ENCODE assay signal across 25 cellular contexts in genomic region chr13:42181381-42181953, GRCh38.
DNase-seq lines count a peak whose midpoint lies in the region; ATAC-seq and TF ChIP-seq lines count a peak whose summit lies in the region.
"Had no signal": no experiment of that assay in that cellular context is flagged by ENCODE, and none has a peak within 500 bp of the region (broad histone marks: within the 10 kb centered on the region; RNA-seq: fewer than 3 reads in every experiment).

No MANE protein-coding gene starts in this region.

- no peaks in the 10 kb centered on the region for H3K4me1 ChIP-seq in cardiac muscle cell (ENCODE audit: low read depth)
- no peaks in the 10 kb centered on the region for H3K4me1 ChIP-seq in left ventricle myocardium inferior
- H3K4me1 ChIP-seq: tibial artery had no signal

- no peak for TF ChIP-seq CTCF in cardiac muscle cell (IDR thresholded peaks at IDR 0.05; ENCODE audit: low read depth, low read length)
- no peak for TF ChIP-seq CTCF in left ventricle myocardium inferior (IDR thresholded peaks at IDR 0.05; ENCODE audit: borderline replicate concordance)
- TF ChIP-seq CTCF in VCaP (conservative IDR thresholded peaks at IDR 0.05), result no peak
- TF ChIP-seq CTCF in glutamatergic neuron (IDR thresholded peaks at IDR 0.05; ENCODE audit: partially characterized antibody, unreplicated experiment), result no peak

- H3K9me3 ChIP-seq in cardiac muscle cell (ENCODE audit: low read depth), result no peaks in the 10 kb centered on the region
- no peaks in the 10 kb centered on the region for H3K9me3 ChIP-seq in left ventricle myocardium inferior (replicated peaks)
- H3K9me3 ChIP-seq: tibial artery had no signal

- peaks cover 2% of the 10 kb centered on the region for H3K27me3 Mint-ChIP-seq in glutamatergic neuron (ENCODE audit: unreplicated experiment)
- H3K27me3 Mint-ChIP-seq: activated CD8-positive, alpha-beta memory T cell treated with anti-CD3 and anti-CD28 coated beads, Interleukin-2, amount 10 ng/mL, durations not matched to agents 7 days and 5 days; activated T-helper 17 cell treated with anti-CD3 and anti-CD28 coated beads, Interleukin-2, amount 50 U/mL, for 72 hours; CD4-positive, CD25-positive, alpha-beta regulatory T cell; IgD-negative memory B cell; progenitor cell of endocrine pancreas; stimulated activated naive B cell treated with anti-CD40 and anti-IgM and Interleukin-4, amounts not matched to agents 10 μg/mL and 1 μg/mL and 100 μg/mL, for 72 hours; T-cell had no signal

- DNase-seq in cardiac muscle cell (ENCODE audit: low read depth in 1 of 2, low spot score in 1 of 2) (peak; percentile 1 to 6), left ventricle myocardium inferior (no peak), glutamatergic neuron (peak; percentile 49)
- DNase-seq in stimulated activated naive CD4-positive, alpha-beta T cell treated with Interleukin-2 at 50 U/mL for 16 hours (lab: John Stamatoyannopoulos, UW), result no peak
- no peak for DNase-seq in activated naive CD4-positive, alpha-beta T cell (lab: John Stamatoyannopoulos, UW)
- DNase-seq: activated CD4-positive, alpha-beta T cell treated with anti-CD3 and anti-CD28 coated beads for 48 hours; activated CD8-positive, alpha-beta memory T cell treated with anti-CD3 and anti-CD28 coated beads, Interleukin-2, amount 10 ng/mL, durations not matched to agents 7 days and 5 days; brain microvascular endothelial cell; GM23248; MM.1S; NCI-H2029; NCI-H526 treated with DMSO at 0.1 percent for 48 hours; stimulated activated CD4-positive, alpha-beta T cell treated with anti-CD3 and anti-CD28 coated beads, Interleukin-2, amount 100 ng/mL, for 24 hours; stimulated activated naive B cell treated with anti-CD40 and anti-IgM and Interleukin-4, amounts not matched to agents 10 μg/mL and 1 μg/mL and 100 μg/mL, for 72 hours; tibial artery had no signal

- intact Hi-C loops in left ventricle myocardium inferior (cut with micrococcal nuclease), result no loop called here

- H3K27ac ChIP-seq in cardiac muscle cell (no peak overlapping the region), left ventricle myocardium inferior (replicated peaks) (no peak overlapping the region), VCaP (peak overlapping the region; percentile 19; the same call in 1 of the 2 replicates)
- H3K27ac ChIP-seq: brain microvascular endothelial cell, epithelial cell of prostate, GM23248, tibial artery had no signal

- H3K36me3 Mint-ChIP-seq in glutamatergic neuron (ENCODE audit: unreplicated experiment), result no peaks in the 10 kb centered on the region

- H3K9me3 Mint-ChIP-seq in glutamatergic neuron (ENCODE audit: unreplicated experiment), result peaks cover 9% of the 10 kb centered on the region
- H3K9me3 Mint-ChIP-seq: activated T-helper 17 cell treated with anti-CD3 and anti-CD28 coated beads, Interleukin-2, amount 50 U/mL, for 72 hours; stimulated activated naive B cell treated with anti-CD40 and anti-IgM and Interleukin-4, amounts not matched to agents 10 μg/mL and 1 μg/mL and 100 μg/mL, for 72 hours; T-cell had no signal

- no peak for ATAC-seq in HG02798 (IDR thresholded peaks at IDR 0.05; ENCODE audit: poor library complexity, unreplicated experiment)
- ATAC-seq: activated CD8-positive, alpha-beta memory T cell treated with anti-CD3 and anti-CD28 coated beads, Interleukin-2, amount 10 ng/mL, durations not matched to agents 7 days and 5 days; activated T-helper 17 cell treated with anti-CD3 and anti-CD28 coated beads, Interleukin-2, amount 50 U/mL, for 72 hours; GM12878; stimulated activated naive B cell treated with anti-CD40 and anti-IgM and Interleukin-4, amounts not matched to agents 10 μg/mL and 1 μg/mL and 100 μg/mL, for 72 hours; T-cell had no signal

- no peak overlapping the region for H3K4me3 ChIP-seq in cardiac muscle cell
- H3K4me3 ChIP-seq in left ventricle myocardium inferior, result no peak overlapping the region
- H3K4me3 ChIP-seq: GM12878, GM23248, tibial artery had no signal

- no peaks in the 10 kb centered on the region for H3K36me3 ChIP-seq in cardiac muscle cell
- peaks cover 11% of the 10 kb centered on the region for H3K36me3 ChIP-seq in left ventricle myocardium inferior

- no peak overlapping the region for H3K4me3 Mint-ChIP-seq in glutamatergic neuron (ENCODE audit: unreplicated experiment)
- H3K4me3 Mint-ChIP-seq: activated CD8-positive, alpha-beta memory T cell treated with anti-CD3 and anti-CD28 coated beads, Interleukin-2, amount 10 ng/mL, durations not matched to agents 7 days and 5 days; activated T-helper 17 cell treated with anti-CD3 and anti-CD28 coated beads, Interleukin-2, amount 50 U/mL, for 72 hours; CD4-positive, CD25-positive, alpha-beta regulatory T cell; IgD-negative memory B cell; mesothelial cell of epicardium; stimulated activated naive B cell treated with anti-CD40 and anti-IgM and Interleukin-4, amounts not matched to agents 10 μg/mL and 1 μg/mL and 100 μg/mL, for 72 hours; T-cell had no signal

- H3K27ac Mint-ChIP-seq in glutamatergic neuron (ENCODE audit: unreplicated experiment), result peak overlapping the region; percentile 94
- H3K27ac Mint-ChIP-seq: activated CD8-positive, alpha-beta memory T cell treated with anti-CD3 and anti-CD28 coated beads, Interleukin-2, amount 10 ng/mL, durations not matched to agents 7 days and 5 days; activated T-helper 17 cell treated with anti-CD3 and anti-CD28 coated beads, Interleukin-2, amount 50 U/mL, for 72 hours; IgD-negative memory B cell; mesothelial cell of epicardium; progenitor cell of endocrine pancreas; stimulated activated naive B cell treated with anti-CD40 and anti-IgM and Interleukin-4, amounts not matched to agents 10 μg/mL and 1 μg/mL and 100 μg/mL, for 72 hours; T-cell had no signal

- H3K27me3 ChIP-seq in cardiac muscle cell (no peaks in the 10 kb centered on the region), left ventricle myocardium inferior (ENCODE audit: low read depth) (no peaks in the 10 kb centered on the region)
- H3K27me3 ChIP-seq: brain microvascular endothelial cell, tibial artery had no signal

- peaks cover 3% of the 10 kb centered on the region for H3K4me1 Mint-ChIP-seq in glutamatergic neuron (ENCODE audit: low read depth, unreplicated experiment)
- H3K4me1 Mint-ChIP-seq: activated T-helper 17 cell treated with anti-CD3 and anti-CD28 coated beads, Interleukin-2, amount 50 U/mL, for 72 hours; stimulated activated naive B cell treated with anti-CD40 and anti-IgM and Interleukin-4, amounts not matched to agents 10 μg/mL and 1 μg/mL and 100 μg/mL, for 72 hours had no signal

Comparison
In these comparisons a context has a peak if more than half of its experiments do, and no peak if none do; other contexts are left out.
1. DNase-seq: peak in cardiac muscle cell (2 of 2) and glutamatergic neuron (single experiment); none in left ventricle myocardium inferior (single experiment), stimulated activated naive CD4-positive, alpha-beta T cell treated with Interleukin-2 at 50 U/mL for 16 hours (single experiment) and activated naive CD4-positive, alpha-beta T cell (0 of 4).